Comparison of ENCODE assay signal across 17 cellular contexts in the genomic region with DNA sequence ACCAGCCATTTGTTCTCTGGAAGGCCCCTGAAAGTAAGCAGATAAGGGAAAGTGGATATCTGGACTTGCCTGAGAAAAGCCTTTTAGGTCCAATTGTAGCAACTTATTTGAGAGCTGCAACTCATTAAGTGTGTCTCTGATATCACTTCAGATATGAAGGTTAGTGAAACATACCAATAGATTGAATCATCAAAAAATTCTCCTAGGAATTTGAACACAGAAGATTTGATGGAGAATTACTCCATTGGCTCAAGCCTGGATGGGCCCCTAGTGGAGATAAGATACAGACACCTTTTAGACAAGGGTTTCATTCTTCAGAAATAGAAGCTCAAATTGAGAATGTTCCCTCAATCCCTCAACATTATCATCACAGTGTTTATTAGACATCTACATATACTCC.
DNase-seq lines count a peak whose midpoint lies in the region; ATAC-seq, FAIRE-seq and TF ChIP-seq lines count a peak whose summit lies in the region.
"Had no signal": no experiment of that assay in that cellular context is flagged by ENCODE, and none has a peak within 500 bp of the region (broad histone marks: within the 10 kb centered on the region; RNA-seq: fewer than 3 reads in every experiment).

No MANE protein-coding gene starts in this region.

- no peak overlapping the region for H4K8ac ChIP-seq in H9 (replicated peaks; ENCODE audit: insufficient read length, low read depth, low read length)

- H2BK12ac ChIP-seq in H9 (ENCODE audit: insufficient read length, low read depth, low read length), result no peak overlapping the region

- H3K79me2 ChIP-seq in H9 (ENCODE audit: insufficient read depth, low read length), result no peaks in the 10 kb centered on the region

- H4K5ac ChIP-seq in H9 (ENCODE audit: insufficient read length, low read depth, low read length), result no peak overlapping the region

- H3T11ph ChIP-seq in H9 (ENCODE audit: low read length), result no peak overlapping the region

- peaks cover 13 to 14% of the 10 kb centered on the region in 2 experiments for H3K4me1 Mint-ChIP-seq in H9

- H4K91ac ChIP-seq in H9 (ENCODE audit: insufficient read length, low read depth, low read length), result no peak overlapping the region

- H3K9ac ChIP-seq in H9 (ENCODE audit: extremely low read depth, insufficient read length, low read length), result no peak overlapping the region
- H3K9ac ChIP-seq: KMS-11 had no signal

- H3K14ac ChIP-seq in H9 (ENCODE audit: insufficient read depth, low read length), result no peak overlapping the region

- no peak for FAIRE-seq in small intestine (lab: Jason Lieb, UNC)

- H3K4me3 Mint-ChIP-seq in H9, result no peak overlapping the region
- H3K4me3 Mint-ChIP-seq: activated T-helper 1 cell treated with anti-CD3 and anti-CD28 coated beads, Interleukin-12 subunit alpha, Interleukin-12 subunit beta, Interleukin-2, Interleukin-4 antibody, amounts not matched to agents 30 ng/mL and 10 ng/mL and 1 ng/mL, durations not matched to agents 14 hours and 24 hours and 36 hours had no signal

- no peak overlapping the region for H2BK120ac ChIP-seq in H9 (ENCODE audit: low read depth, low read length, poor library complexity, severe bottlenecking)

- H2BK5ac ChIP-seq in H9 (ENCODE audit: insufficient read length, low read length), result no peak overlapping the region

- H3K23ac ChIP-seq in H9 (ENCODE audit: insufficient read length, low read depth, low read length), result no peak overlapping the region

- no peaks in the 10 kb centered on the region for H3K36me3 Mint-ChIP-seq in H9 (ENCODE audit: insufficient read depth in 1 of 3, low read depth in 3 of 3)

- DNase-seq in A673 (ENCODE audit: low spot score) (no peak), H9 (no peak), foreskin keratinocyte (peak; percentile 30 to 59), mesenteric fat pad (ENCODE audit: low spot score) (no peak), small intestine (no peak), cerebellar cortex (ENCODE audit: low spot score) (no peak)
- DNase-seq: activated CD4-positive, CD25-positive, alpha-beta regulatory T cell treated with anti-CD3 and anti-CD28 coated beads, Interleukin-2, amount 50 U/mL, for 72 hours; BE2C; caudate nucleus; GF-D8; posterior cingulate gyrus; SHP77 had no signal

- H3K56ac ChIP-seq in H9 (ENCODE audit: insufficient read length, low read depth, low read length), result no peak overlapping the region

- H3K4me1 ChIP-seq in A673 (ENCODE audit: insufficient read depth, low read length, poor library complexity, severe bottlenecking) (no peaks in the 10 kb centered on the region), H9 (ENCODE audit: insufficient read depth, low read length) (no peaks in the 10 kb centered on the region), foreskin keratinocyte (peaks cover 7% of the 10 kb centered on the region), small intestine (ENCODE audit: control insufficient read depth in 2 of 2, insufficient read depth in 1 of 2, low read depth in 1 of 2, low read length in 1 of 2) (no peaks in the 10 kb centered on the region)
- H3K4me1 ChIP-seq: BE2C, gastroesophageal sphincter had no signal

- H3K23me2 ChIP-seq in H9 (ENCODE audit: insufficient read length, low read depth, low read length, poor library complexity, severe bottlenecking), result no peaks in the 10 kb centered on the region

- CTCF ChIA-PET in A673 (lab: Charles Lee), result no interaction called here

- no peak overlapping the region for H2AK5ac ChIP-seq in H9 (ENCODE audit: insufficient read length, low read length)

- no peak overlapping the region for H3K4ac ChIP-seq in H9 (ENCODE audit: low read depth, low read length)

- no peak overlapping the region for H3K4me2 ChIP-seq in H9 (ENCODE audit: insufficient read depth, insufficient read length, low read length)
- H3K4me2 ChIP-seq: KMS-11 had no signal

- no peaks in the 10 kb centered on the region for H3K27me3 Mint-ChIP-seq in H9 (ENCODE audit: low read depth)

- no peak overlapping the region for H3K27ac Mint-ChIP-seq in H9
- H3K27ac Mint-ChIP-seq: activated T-helper 1 cell treated with anti-CD3 and anti-CD28 coated beads, Interleukin-12 subunit alpha, Interleukin-12 subunit beta, Interleukin-2, Interleukin-4 antibody, amounts not matched to agents 30 ng/mL and 10 ng/mL and 1 ng/mL, durations not matched to agents 14 hours and 24 hours and 36 hours had no signal

- H2BK15ac ChIP-seq in H9 (ENCODE audit: low read depth, low read length), result no peak overlapping the region

- intact Hi-C loops in A673 (cut with micrococcal nuclease; ENCODE audit: unreplicated experiment), result no loop called here

- no peak overlapping the region for H3K18ac ChIP-seq in H9 (ENCODE audit: insufficient read length, low read depth, low read length)

- H3K4me3 ChIP-seq in A673 (ENCODE audit: low read depth, low read length, poor library complexity, severe bottlenecking), result no peak overlapping the region
- H3K4me3 ChIP-seq in small intestine (ENCODE audit: low read depth in 1 of 2, low read length in 2 of 2), result no peak overlapping the region
- H3K4me3 ChIP-seq: gastroesophageal sphincter had no signal

- POLR2A ChIA-PET in A673 (lab: Charles Lee; ENCODE audit: low non-redundant PET), result no interaction called here

- BruUV-seq in A673 (replicated peaks; lab: Mats Ljungman, UMichigan), result no TSS peak

- H3K79me1 ChIP-seq in H9 (ENCODE audit: insufficient read depth, low read depth, low read length, poor library complexity, severe bottlenecking), result no peaks in the 10 kb centered on the region

- H3K9me3 Mint-ChIP-seq in H9, result no peaks in the 10 kb centered on the region
- H3K9me3 Mint-ChIP-seq: activated T-helper 1 cell treated with anti-CD3 and anti-CD28 coated beads, Interleukin-12 subunit alpha, Interleukin-12 subunit beta, Interleukin-2, Interleukin-4 antibody, amounts not matched to agents 30 ng/mL and 10 ng/mL and 1 ng/mL, durations not matched to agents 14 hours and 24 hours and 36 hours had no signal

- H3K9me3 ChIP-seq in A673 (ENCODE audit: low read depth, low read length, poor library complexity, severe bottlenecking) (no peaks in the 10 kb centered on the region), H9 (ENCODE audit: control insufficient read depth, low read depth, low read length) (no peaks in the 10 kb centered on the region), small intestine (ENCODE audit: control insufficient read depth, low read depth) (no peaks in the 10 kb centered on the region)
- H3K9me3 ChIP-seq: BE2C, gastroesophageal sphincter had no signal

- H2BK20ac ChIP-seq in H9 (ENCODE audit: low read depth, low read length, poor library complexity, severe bottlenecking), result no peak overlapping the region

- H4K20me1 ChIP-seq in H9 (ENCODE audit: control insufficient read depth, insufficient read depth, insufficient read length), result no peaks in the 10 kb centered on the region

- peak; percentile 23; the same call in 1 of the 2 replicates for TF ChIP-seq CTCF in A673 (conservative IDR thresholded peaks at IDR 0.05; ENCODE audit: low read depth, low read length)
- peak; percentile 51; the same call in 2 of the 3 replicates for TF ChIP-seq CTCF in H9 (conservative IDR thresholded peaks at IDR 0.05)
- TF ChIP-seq CTCF in VCaP (conservative IDR thresholded peaks at IDR 0.05), result 0 out of 2 replicates have a peak, but pooled peaks have one; percentile 7
- peak; percentile 64 for TF ChIP-seq CTCF in foreskin keratinocyte (conservative IDR thresholded peaks at IDR 0.05)

- H3K36me3 ChIP-seq in A673 (ENCODE audit: insufficient read depth, low read length, poor library complexity, severe bottlenecking), result no peaks in the 10 kb centered on the region
- no peaks in the 10 kb centered on the region for H3K36me3 ChIP-seq in small intestine (ENCODE audit: control insufficient read depth in 2 of 2, insufficient read depth in 2 of 2, low read length in 2 of 2)
- H3K36me3 ChIP-seq: BE2C, gastroesophageal sphincter had no signal

- ATAC-seq in foreskin keratinocyte (peak; percentile 60), GM19035 (IDR thresholded peaks at IDR 0.05; ENCODE audit: unreplicated experiment) (no peak)
- ATAC-seq: gastroesophageal sphincter had no signal

- no peak overlapping the region for H3K27ac ChIP-seq in A673 (ENCODE audit: low read depth, low read length, poor library complexity, severe bottlenecking)
- no peak overlapping the region for H3K27ac ChIP-seq in H9 (ENCODE audit: insufficient read length, low read depth, low read length)
- H3K27ac ChIP-seq in VCaP, result no peak overlapping the region
- H3K27ac ChIP-seq in foreskin keratinocyte, result no peak overlapping the region
- no peak overlapping the region for H3K27ac ChIP-seq in small intestine (ENCODE audit: low read depth in 1 of 2, low read length in 1 of 2)
- H3K27ac ChIP-seq: gastroesophageal sphincter, KMS-11 had no signal

- H2AFZ ChIP-seq in H9 (ENCODE audit: low read length), result no peak overlapping the region

- H3K27me3 ChIP-seq in A673 (replicated peaks; ENCODE audit: insufficient read depth, low read depth, low read length, poor library complexity), result no peaks in the 10 kb centered on the region
- no peaks in the 10 kb centered on the region for H3K27me3 ChIP-seq in H9 (ENCODE audit: insufficient read depth, low read length)
- H3K27me3 ChIP-seq in foreskin keratinocyte, result no peaks in the 10 kb centered on the region
- no peaks in the 10 kb centered on the region for H3K27me3 ChIP-seq in small intestine (ENCODE audit: control insufficient read depth in 2 of 2, insufficient read depth in 2 of 2, low read length in 2 of 2)
- H3K27me3 ChIP-seq: BE2C, gastroesophageal sphincter had no signal

Comparison
In these comparisons a context has a peak if more than half of its experiments do, and no peak if none do; other contexts are left out.
1. DNase-seq: peak in foreskin keratinocyte (2 of 2); none in A673 (single experiment), H9 (single experiment), mesenteric fat pad (single experiment), small intestine (single experiment) and cerebellar cortex (single experiment).
2. CTCF ChIP-seq: peak in every context shown above with its lines; median percentile 64 in foreskin keratinocyte; 51 in H9; 23 in A673; 7 in VCaP.